Comparison of ENCODE assay signal across 22 cellular contexts in genomic region chr3:150081084-150081483, GRCh38.
A peak's percentile ranks its signal among the peaks of the same experiment; 100 is the strongest.
DNase-seq lines count a peak whose midpoint lies in the region; ATAC-seq, FAIRE-seq and TF ChIP-seq lines count a peak whose summit lies in the region.
"Had no signal": no experiment of that assay in that cellular context is flagged by ENCODE, and none has a peak within 500 bp of the region (broad histone marks: within the 10 kb centered on the region; RNA-seq: fewer than 3 reads in every experiment).

No MANE protein-coding gene starts in this region.

- peaks cover 7 to 9% of the 10 kb centered on the region in 2 donors for H3K27me3 Mint-ChIP-seq in natural killer cell treated with Interleukin-12 subunit alpha and Interleukin-12 subunit beta and Interleukin-15 and Interleukin-18, amount 100 ng/mL, for 72 hours
- H3K27me3 Mint-ChIP-seq: progenitor cell of endocrine pancreas had no signal

- no peak overlapping the region for H3K4me3 ChIP-seq in left ventricle myocardium inferior
- H3K4me3 ChIP-seq in right atrium auricular region, result no peak overlapping the region
- no peak overlapping the region for H3K4me3 ChIP-seq in adipocyte (ENCODE audit: low read length)
- H3K4me3 ChIP-seq in fibroblast of the aortic adventitia (ENCODE audit: low read depth, low read length), result no peak overlapping the region
- no peak overlapping the region for H3K4me3 ChIP-seq in body of pancreas
- H3K4me3 ChIP-seq: cardiac muscle cell, upper lobe of left lung had no signal

- intact Hi-C loops in left ventricle myocardium inferior (cut with micrococcal nuclease), result no loop called here
- intact Hi-C loops in body of pancreas (cut with DNase I), result no loop called here

- no peaks in the 10 kb centered on the region for H3K4me1 Mint-ChIP-seq in natural killer cell treated with Interleukin-12 subunit alpha and Interleukin-12 subunit beta and Interleukin-15 and Interleukin-18, amount 100 ng/mL, for 72 hours (ENCODE audit: low read depth in 2 of 2)
- H3K4me1 Mint-ChIP-seq: CD4-positive, CD25-positive, alpha-beta regulatory T cell had no signal

- no peaks in the 10 kb centered on the region for H3K9me3 Mint-ChIP-seq in natural killer cell treated with Interleukin-12 subunit alpha and Interleukin-12 subunit beta and Interleukin-15 and Interleukin-18, amount 100 ng/mL, for 72 hours

- TF ChIP-seq POLR2A in body of pancreas (IDR thresholded peaks at IDR 0.05), result no peak

- no peak overlapping the region for H3K9ac ChIP-seq in adipocyte (ENCODE audit: low read length)

- DNase-seq in left ventricle myocardium inferior (no peak), right atrium auricular region (ENCODE audit: low spot score) (no peak), adipocyte (ENCODE audit: low read depth) (peak; percentile 10), fibroblast of the aortic adventitia (ENCODE audit: low read depth) (peak; percentile 66), urothelium cell line (ENCODE audit: low spot score) (no peak), body of pancreas (no peak)
- no peak for DNase-seq in natural killer cell treated with Interleukin-12 subunit alpha and Interleukin-12 subunit beta and Interleukin-15 and Interleukin-18, amount 100 ng/mL, for 72 hours (ENCODE audit: low spot score)
- no peak for DNase-seq in activated CD4-positive, alpha-beta T cell treated with anti-CD3 and anti-CD28 coated beads, Interleukin-2, amount 50 U/mL, for 48 hours
- DNase-seq: activated naive CD4-positive, alpha-beta T cell treated with anti-CD3 and anti-CD28 coated beads, Interleukin-2, amount 50 U/mL, for 16 hours; CD4-positive, CD25-positive, alpha-beta regulatory T cell; DMS79 treated with DMSO at 0.1 percent for 48 hours; KG1; left ventricle myocardium superior; NCI-H1417; NCI-H2171; stimulated activated naive CD4-positive, alpha-beta T cell; T-helper 9 cell had no signal

- H3K27ac Mint-ChIP-seq in natural killer cell treated with Interleukin-12 subunit alpha and Interleukin-12 subunit beta and Interleukin-15 and Interleukin-18, amount 100 ng/mL, for 72 hours, result no peak overlapping the region
- H3K27ac Mint-ChIP-seq: CD4-positive, CD25-positive, alpha-beta regulatory T cell; progenitor cell of endocrine pancreas had no signal

- H3K36me3 ChIP-seq in left ventricle myocardium inferior, result no peaks in the 10 kb centered on the region
- no peaks in the 10 kb centered on the region for H3K36me3 ChIP-seq in right atrium auricular region
- H3K36me3 ChIP-seq in adipocyte (ENCODE audit: control insufficient read depth, insufficient read depth, low read length, severe bottlenecking), result no peaks in the 10 kb centered on the region
- no peaks in the 10 kb centered on the region for H3K36me3 ChIP-seq in body of pancreas (replicated peaks in 1 of 2; ENCODE audit: insufficient read depth in 1 of 2, low read depth in 2 of 2)
- H3K36me3 ChIP-seq: cardiac muscle cell, upper lobe of left lung had no signal

- no peak for FAIRE-seq in urothelium cell line (lab: Jason Lieb, UNC)
- FAIRE-seq: A204.1, frontal cortex had no signal

- TF ChIP-seq CTCF in left ventricle myocardium inferior (IDR thresholded peaks at IDR 0.05; ENCODE audit: borderline replicate concordance) (no peak), right atrium auricular region (IDR thresholded peaks at IDR 0.05) (no peak), fibroblast of the aortic adventitia (IDR thresholded peaks at IDR 0.05; ENCODE audit: insufficient read depth, low read length) (no peak), body of pancreas (IDR thresholded peaks at IDR 0.05) (no peak)

- ATAC-seq in natural killer cell treated with Interleukin-12 subunit alpha and Interleukin-12 subunit beta and Interleukin-15 and Interleukin-18, amount 100 ng/mL, for 72 hours, result no peak
- ATAC-seq in body of pancreas, result no peak
- ATAC-seq: left ventricle myocardium superior had no signal

- no peaks in the 10 kb centered on the region for H3K36me3 Mint-ChIP-seq in natural killer cell treated with Interleukin-12 subunit alpha and Interleukin-12 subunit beta and Interleukin-15 and Interleukin-18, amount 100 ng/mL, for 72 hours
- H3K36me3 Mint-ChIP-seq: CD4-positive, CD25-positive, alpha-beta regulatory T cell had no signal

- no peaks in the 10 kb centered on the region for H3K27me3 ChIP-seq in left ventricle myocardium inferior (ENCODE audit: low read depth)
- no peaks in the 10 kb centered on the region for H3K27me3 ChIP-seq in right atrium auricular region
- no peaks in the 10 kb centered on the region for H3K27me3 ChIP-seq in adipocyte (replicated peaks; ENCODE audit: control insufficient read depth, insufficient read depth, low read length)
- no peaks in the 10 kb centered on the region for H3K27me3 ChIP-seq in body of pancreas
- H3K27me3 ChIP-seq: cardiac muscle cell, upper lobe of left lung had no signal

- H3K9me3 ChIP-seq in left ventricle myocardium inferior (replicated peaks) (peaks cover 11% of the 10 kb centered on the region), right atrium auricular region (peaks cover 0 to 8% of the 10 kb centered on the region in 2 donors), adipocyte (ENCODE audit: control insufficient read depth, low read length) (peaks cover 6% of the 10 kb centered on the region), body of pancreas (peaks cover 0 to 5% (median 0%) of the 10 kb centered on the region in 3 donors)

- 85 to 95% methylated on average over 4 of the region's 4 CpGs for WGBS in body of pancreas, 2 donors

- H3K4me3 Mint-ChIP-seq in natural killer cell treated with Interleukin-12 subunit alpha and Interleukin-12 subunit beta and Interleukin-15 and Interleukin-18, amount 100 ng/mL, for 72 hours, result no peak overlapping the region
- H3K4me3 Mint-ChIP-seq: CD4-positive, CD25-positive, alpha-beta regulatory T cell had no signal

- H3K27ac ChIP-seq in left ventricle myocardium inferior (replicated peaks), result peak overlapping the region; percentile 29
- H3K27ac ChIP-seq in right atrium auricular region, result no peak overlapping the region
- no peak overlapping the region for H3K27ac ChIP-seq in body of pancreas
- H3K27ac ChIP-seq: cardiac muscle cell, upper lobe of left lung had no signal

- H3K4me1 ChIP-seq in left ventricle myocardium inferior (peaks cover 45% of the 10 kb centered on the region), right atrium auricular region (peaks cover 0 to 23% of the 10 kb centered on the region in 2 donors), adipocyte (ENCODE audit: control insufficient read depth, insufficient read depth, low read length) (peaks cover 28% of the 10 kb centered on the region), body of pancreas (no peaks in the 10 kb centered on the region)

Comparison
In these comparisons a context has a peak if more than half of its experiments do, and no peak if none do; other contexts are left out.
1. DNase-seq: peak in adipocyte (single experiment) and fibroblast of the aortic adventitia (single experiment); none in left ventricle myocardium inferior (single experiment), right atrium auricular region (single experiment), urothelium cell line (single experiment), natural killer cell treated with Interleukin-12 subunit alpha and Interleukin-12 subunit beta and Interleukin-15 and Interleukin-18, amount 100 ng/mL, for 72 hours (single experiment), activated CD4-positive, alpha-beta T cell treated with anti-CD3 and anti-CD28 coated beads, Interleukin-2, amount 50 U/mL, for 48 hours (0 of 2) and body of pancreas (0 of 4).